32 cellular contexts compared by ENCODE assay signal in genomic region chr14:73253323-73253610, GRCh38. TPM values are rescaled to one million over a fixed set of nuclear protein-coding genes. Genes with fewer than 3 reads are reported as not detected.
"Had no signal": no experiment of that assay in that cellular context is flagged by ENCODE, and none has a peak within 500 bp of the region (broad histone marks: within the 10 kb centered on the region; RNA-seq: fewer than 3 reads in every experiment).

No MANE protein-coding gene starts in this region.

- H2AFZ ChIP-seq: PC-9 had no signal

- H3K9me3 ChIP-seq: ascending aorta, MG63 had no signal

- ATAC-seq: activated CD8-positive, alpha-beta T cell treated with anti-CD3 and anti-CD28 coated beads for 36 hours; activated T-cell treated with anti-CD3 and anti-CD28 coated beads, Interleukin-2, amount 50 U/mL, for 72 hours; activated T-helper 17 cell treated with anti-CD3 and anti-CD28 coated beads, Interleukin-2, amount 50 U/mL, for 72 hours; Right ventricle myocardium inferior had no signal

- H3K36me3 ChIP-seq: ascending aorta, cardiac muscle cell, MG63 had no signal

- FAIRE-seq: RCC 7860 had no signal

- DNase-seq: activated CD4-positive, alpha-beta T cell treated with anti-CD3 and anti-CD28 coated beads, Interleukin-2, amount 10 ng/mL, durations not matched to agents 24 days and 14 days; activated CD4-positive, alpha-beta T cell treated with anti-CD3 and anti-CD28 coated beads, Interleukin-2, amount 50 U/mL, for 4 hours; activated CD8-positive, alpha-beta T cell treated with anti-CD3 and anti-CD28 coated beads for 36 hours; activated effector memory CD4-positive, alpha-beta T cell treated with anti-CD3 and anti-CD28 coated beads, Interleukin-2, amount 50 U/mL, for 16 hours; activated naive CD4-positive, alpha-beta T cell treated with Interleukin-2 at 50 U/mL for 16 hours; activated naive CD8-positive, alpha-beta T cell treated with anti-CD3 and anti-CD28 coated beads, Interleukin-2, amount 10 ng/mL, durations not matched to agents 7 days and 5 days; activated T-cell treated with anti-CD3 and anti-CD28 coated beads, Interleukin-2, amount 50 U/mL, for 1 hour; activated T-cell treated with anti-CD3 and anti-CD28 coated beads, Interleukin-2, amount 50 U/mL, for 72 hours; amygdala; Kasumi-1; KG1; MG63; NCI-H1048; NCI-H1417; NCI-H146; NCI-H187; NCI-H2029 treated with DMSO at 0.1 percent for 48 hours; NCI-H2107; NCI-H2171; NCI-H510A; NCI-H526; NCI-H748 treated with DMSO at 0.1 percent for 48 hours; PC-9; SIG-M5; SW 1271; T1000 had no signal

- H3K4me3 ChIP-seq: ascending aorta, cardiac muscle cell, MG63, PC-9 had no signal

- H3K27ac ChIP-seq: ascending aorta, cardiac muscle cell, PC-9, RWPE1 had no signal

- H3K27me3 ChIP-seq: ascending aorta, cardiac muscle cell, MG63 had no signal

- H3K4me2 ChIP-seq: PC-9 had no signal

- H3K4me1 ChIP-seq: ascending aorta had no signal

RNA-seq across cellular contexts. Expression of gene PAPLN, which starts 16.0 kb away (rescaled TPM):
- total RNA-seq: PC-9 had no signal
